In the genomic region with DNA sequence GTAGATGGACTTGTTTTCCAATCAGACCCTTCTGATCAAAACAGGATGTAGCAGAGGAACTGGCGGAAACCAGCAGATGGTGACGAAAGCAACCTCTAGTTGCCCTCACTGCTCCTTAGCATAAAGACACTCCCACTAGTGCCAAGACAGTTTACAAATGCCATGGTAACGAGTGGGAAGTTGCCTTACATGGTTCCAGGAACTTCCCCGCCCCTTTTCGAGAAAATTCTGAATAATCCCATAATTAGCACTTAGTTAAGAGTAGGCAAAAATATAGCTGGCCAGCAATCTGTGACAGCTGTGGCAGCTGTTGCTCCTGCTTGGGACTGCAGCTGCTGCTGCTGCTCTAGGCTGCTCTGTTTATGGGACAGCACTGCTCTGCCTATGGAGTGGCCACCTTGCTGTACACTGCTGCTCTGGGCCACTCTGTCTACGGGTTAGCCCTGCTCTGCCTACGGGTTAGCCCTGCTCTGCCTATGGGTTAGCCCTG, we compare ENCODE assay signal across 9 cellular contexts. TPM values are rescaled to one million over a fixed set of nuclear protein-coding genes. Genes with fewer than 3 reads are reported as not detected.
A peak's percentile ranks its signal among the peaks of the same experiment; 100 is the strongest.
DNase-seq lines count a peak whose midpoint lies in the region; ATAC-seq, FAIRE-seq and TF ChIP-seq lines count a peak whose summit lies in the region.
"Had no signal": no experiment of that assay in that cellular context is flagged by ENCODE, and none has a peak within 500 bp of the region (broad histone marks: within the 10 kb centered on the region; RNA-seq: fewer than 3 reads in every experiment).

No MANE protein-coding gene starts in this region.

- FAIRE-seq in small intestine (lab: Jason Lieb, UNC), result no peak
- FAIRE-seq: A204.1 had no signal

- TF ChIP-seq POLR2A in GM18505 (IDR thresholded peaks at IDR 0.05; ENCODE audit: borderline replicate concordance, extremely low read depth, insufficient read depth, insufficient read length), result no peak

- H3K27ac ChIP-seq in OCI-LY7 (ENCODE audit: low read depth, low read length, poor library complexity, severe bottlenecking), result peak overlapping the region; percentile 91
- H3K27ac ChIP-seq in small intestine (ENCODE audit: low read depth in 1 of 2, low read length in 1 of 2), result peak overlapping the region in 1 of 2 donors; percentile 2

- POLR2A ChIA-PET in OCI-LY7 (lab: Charles Lee), result interaction anchor here (0.7 to 8.1 kb wide), 14 partner anchors 11 to 92 kb away, joined by 3 to 104 read pairs (median 6); no protein-coding TSS in a partner anchor

- no peak overlapping the region for H3K4me3 Mint-ChIP-seq in activated naive CD8-positive, alpha-beta T cell treated with anti-CD3 and anti-CD28 coated beads for 36 hours

- H3K4me1 ChIP-seq in OCI-LY7 (ENCODE audit: insufficient read depth, low read length, poor library complexity, severe bottlenecking) (peaks cover 90% of the 10 kb centered on the region), small intestine (ENCODE audit: control insufficient read depth in 2 of 2, insufficient read depth in 1 of 2, low read depth in 1 of 2, low read length in 1 of 2) (peaks cover 4 to 6% of the 10 kb centered on the region in 2 donors)

- no TSS peak for BruUV-seq in OCI-LY7 (replicated peaks; lab: Mats Ljungman, UMichigan)

- H3K27ac Mint-ChIP-seq in activated naive CD8-positive, alpha-beta T cell treated with anti-CD3 and anti-CD28 coated beads for 36 hours, result peak overlapping the region; percentile 22

- H3K27me3 Mint-ChIP-seq in activated naive CD8-positive, alpha-beta T cell treated with anti-CD3 and anti-CD28 coated beads for 36 hours, result no peaks in the 10 kb centered on the region

- peak; percentile 1 for DNase-seq in NCI-H2171 treated with DMSO at 0.1 percent for 48 hours (lab: John Stamatoyannopoulos, UW)
- no peak for DNase-seq in NCI-H2171 (lab: John Stamatoyannopoulos, UW)
- peak; percentile 94 for DNase-seq in OCI-LY7 (ENCODE audit: low spot score)
- DNase-seq in activated naive CD8-positive, alpha-beta T cell treated with anti-CD3 and anti-CD28 coated beads for 36 hours, result peak; percentile 25
- DNase-seq in small intestine, result peak; percentile 21
- no peak for DNase-seq in NCI-H226

- CTCF ChIA-PET in OCI-LY7 (lab: Charles Lee; ENCODE audit: unreplicated experiment), result interaction anchor here (0.8 to 1.4 kb wide), 3 partner anchors 9 to 35 kb away, joined by 3 to 5 read pairs (median 4); no protein-coding TSS in a partner anchor

- no peaks in the 10 kb centered on the region for H4K20me1 ChIP-seq in OCI-LY7 (ENCODE audit: insufficient read depth, low read length)

- H3K4me3 ChIP-seq in OCI-LY7 (ENCODE audit: low read depth, low read length, poor library complexity, severe bottlenecking), result peak overlapping the region; percentile 30
- no peak overlapping the region for H3K4me3 ChIP-seq in small intestine (ENCODE audit: low read depth in 1 of 2, low read length in 2 of 2)

- H3K9me2 ChIP-seq in OCI-LY7 (ENCODE audit: insufficient read depth, low read length), result no peaks in the 10 kb centered on the region

- H3K4me1 Mint-ChIP-seq in activated naive CD8-positive, alpha-beta T cell treated with anti-CD3 and anti-CD28 coated beads for 36 hours, result peaks cover 59% of the 10 kb centered on the region

- intact Hi-C loops in OCI-LY7 (cut with micrococcal nuclease; ENCODE audit: unreplicated experiment), result loop anchor here (1.0 to 5.0 kb wide), 3 partner anchors 12 to 98 kb away; no protein-coding TSS in a partner anchor

- 64 to 81% (median 72%) methylated on average over 7 of the region's 7 CpGs for WGBS in small intestine, 3 donors

- H3K9me3 Mint-ChIP-seq in activated naive CD8-positive, alpha-beta T cell treated with anti-CD3 and anti-CD28 coated beads for 36 hours, result no peaks in the 10 kb centered on the region

- peaks cover 8% of the 10 kb centered on the region; the same call in 1 of the 2 replicates for H3K9me3 ChIP-seq in OCI-LY7 (ENCODE audit: low read length)
- no peaks in the 10 kb centered on the region for H3K9me3 ChIP-seq in small intestine (ENCODE audit: control insufficient read depth, low read depth)

- ATAC-seq in GM18505 (IDR thresholded peaks at IDR 0.05; ENCODE audit: unreplicated experiment), result no peak
- no peak for ATAC-seq in HG03097 (IDR thresholded peaks at IDR 0.05; ENCODE audit: low FRiP score, unreplicated experiment)

- TF ChIP-seq CTCF in OCI-LY7 (conservative IDR thresholded peaks at IDR 0.05; ENCODE audit: low read length), result no peak

- H3K36me3 Mint-ChIP-seq in activated naive CD8-positive, alpha-beta T cell treated with anti-CD3 and anti-CD28 coated beads for 36 hours, result no peaks in the 10 kb centered on the region

- no peaks in the 10 kb centered on the region for H3K79me2 ChIP-seq in OCI-LY7 (ENCODE audit: insufficient read depth, low read depth, low read length)

- peak overlapping the region; percentile 51; the same call in 1 of the 2 replicates for H2AFZ ChIP-seq in OCI-LY7 (ENCODE audit: low read length)

- peak overlapping the region; percentile 59 for H3K4me2 ChIP-seq in OCI-LY7 (ENCODE audit: low read length)

- H3K36me3 ChIP-seq in OCI-LY7 (ENCODE audit: insufficient read depth, low read length) (peaks cover 5% of the 10 kb centered on the region), small intestine (ENCODE audit: control insufficient read depth in 2 of 2, insufficient read depth in 2 of 2, low read length in 2 of 2) (no peaks in the 10 kb centered on the region)

- no peaks in the 10 kb centered on the region for H3K27me3 ChIP-seq in small intestine (ENCODE audit: control insufficient read depth in 2 of 2, insufficient read depth in 2 of 2, low read length in 2 of 2)

RNA-seq across cellular contexts. Expression of gene SORL1, which starts 33.4 kb away (rescaled TPM):
- 219 and 228 TPM in 2 replicates for total RNA-seq in OCI-LY7 (2014; rRNA removed; shearing (Covaris generic))
- total RNA-seq in OCI-LY7 (2022), result 400 and 411 TPM in 2 replicates
- total RNA-seq in activated naive CD8-positive, alpha-beta T cell treated with anti-CD3 and anti-CD28 coated beads for 36 hours, result 10 to 100 TPM; 47.5 to 47.9 TPM
- polyA plus RNA-seq in small intestine, result 1 to 10 TPM; 4.6 to 6.5 (median 5.2) TPM

Comparison
In these comparisons a context has a peak if more than half of its experiments do, and no peak if none do; other contexts are left out.
1. DNase-seq: peak in NCI-H2171 treated with DMSO at 0.1 percent for 48 hours (single experiment), OCI-LY7 (single experiment), activated naive CD8-positive, alpha-beta T cell treated with anti-CD3 and anti-CD28 coated beads for 36 hours (single experiment) and small intestine (single experiment); none in NCI-H2171 (single experiment) and NCI-H226 (single experiment).
2. RNA of gene SORL1, which starts 33.4 kb away (total RNA-seq): 219 to 411 TPM in OCI-LY7; 47.5 to 47.9 TPM in activated naive CD8-positive, alpha-beta T cell treated with anti-CD3 and anti-CD28 coated beads for 36 hours; every median in the first group is over 4 times any median in the second.